ENCODE assay signal across 27 cellular contexts in the genomic region with DNA sequence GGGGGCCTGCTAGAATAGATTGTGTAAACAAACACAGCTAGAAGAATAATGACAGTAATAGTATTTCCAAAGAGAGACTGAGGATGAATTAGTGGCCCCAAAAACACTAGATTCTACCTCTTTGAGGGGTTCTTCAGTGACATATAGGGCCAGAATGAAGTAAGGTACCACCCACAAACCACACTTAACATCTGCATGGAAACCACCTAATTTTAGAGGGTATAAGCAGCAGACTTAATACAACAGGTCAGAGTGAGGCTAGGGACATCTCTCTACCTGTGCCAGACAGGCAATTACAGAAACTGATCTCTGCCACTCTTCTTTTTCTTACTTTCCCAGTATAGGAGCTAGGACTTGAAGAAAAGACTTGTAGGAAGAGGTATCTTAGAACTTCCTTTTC. TPM values are rescaled to one million over a fixed set of nuclear protein-coding genes. Genes with fewer than 3 reads are reported as not detected.
DNase-seq lines count a peak whose midpoint lies in the region; ATAC-seq and TF ChIP-seq lines count a peak whose summit lies in the region.
"Had no signal": no experiment of that assay in that cellular context is flagged by ENCODE, and none has a peak within 500 bp of the region (broad histone marks: within the 10 kb centered on the region; RNA-seq: fewer than 3 reads in every experiment).

No MANE protein-coding gene starts in this region.

- no peak overlapping the region for H3K4me3 Mint-ChIP-seq in stimulated activated naive CD8-positive, alpha-beta T cell treated with anti-CD3 and anti-CD28 coated beads, Interleukin-15, amount 100 ng/mL, for 72 hours
- H3K4me3 Mint-ChIP-seq in activated CD8-positive, alpha-beta T cell treated with anti-CD3 and anti-CD28 coated beads, Interleukin-2, amount 10 ng/mL, durations not matched to agents 7 days and 5 days = no peak overlapping the region
- H3K4me3 Mint-ChIP-seq in progenitor cell of endocrine pancreas (ENCODE audit: low read depth) = no peak overlapping the region
- H3K4me3 Mint-ChIP-seq: activated CD4-positive, alpha-beta T cell treated with anti-CD3 and anti-CD28 coated beads for 36 hours; activated T-cell treated with anti-CD3 and anti-CD28 coated beads, Interleukin-2, amount 50 U/mL, for 24 hours; CD4-positive, CD25-positive, alpha-beta regulatory T cell; neural crest cell had no signal

- TF ChIP-seq EP300 in upper lobe of left lung (IDR thresholded peaks at IDR 0.05) = no peak

- no peaks in the 10 kb centered on the region for H3K9me3 ChIP-seq in upper lobe of left lung
- H3K9me3 ChIP-seq: body of pancreas, right lobe of liver, SJSA1, stomach, tibial nerve had no signal

- no peaks in the 10 kb centered on the region for H3K4me1 Mint-ChIP-seq in stimulated activated naive CD8-positive, alpha-beta T cell treated with anti-CD3 and anti-CD28 coated beads, Interleukin-15, amount 100 ng/mL, for 72 hours
- H3K4me1 Mint-ChIP-seq in activated CD8-positive, alpha-beta T cell treated with anti-CD3 and anti-CD28 coated beads, Interleukin-2, amount 10 ng/mL, durations not matched to agents 7 days and 5 days (ENCODE audit: low read depth) = no peaks in the 10 kb centered on the region
- H3K4me1 Mint-ChIP-seq in progenitor cell of endocrine pancreas (ENCODE audit: low read depth) = peaks cover 14% of the 10 kb centered on the region
- H3K4me1 Mint-ChIP-seq: activated CD4-positive, alpha-beta T cell treated with anti-CD3 and anti-CD28 coated beads for 36 hours; neural crest cell had no signal

- TF ChIP-seq CTCF in upper lobe of left lung (IDR thresholded peaks at IDR 0.05) (no peak), progenitor cell of endocrine pancreas (IDR thresholded peaks at IDR 0.05; ENCODE audit: unreplicated experiment) (no peak)

- no peak overlapping the region for H3K4me3 ChIP-seq in upper lobe of left lung
- H3K4me3 ChIP-seq: body of pancreas, lung, right lobe of liver, SJSA1, stomach, tibial nerve had no signal

- no peak overlapping the region for H3K27ac ChIP-seq in upper lobe of left lung
- H3K27ac ChIP-seq: 22Rv1, body of pancreas, epithelial cell of prostate, right lobe of liver, SJSA1, stomach, tibial nerve had no signal

- CTCF ChIA-PET in activated CD8-positive, alpha-beta T cell treated with anti-CD3 and anti-CD28 coated beads, Interleukin-2, amount 10 ng/mL, durations not matched to agents 7 days and 5 days (lab: Charles Lee) = no interaction called here

- ATAC-seq in stimulated activated naive CD8-positive, alpha-beta T cell treated with anti-CD3 and anti-CD28 coated beads, Interleukin-15, amount 100 ng/mL, for 72 hours = peak; percentile 55
- no peak for ATAC-seq in stimulated activated naive CD8-positive, alpha-beta T cell treated with anti-CD3 and anti-CD28 coated beads, Interleukin-15, Interleukin-2, amounts not matched to agents 100 U/mL and 50 U/mL, for 24 hours
- peak; percentile 59 for ATAC-seq in HG02642 (IDR thresholded peaks at IDR 0.05; ENCODE audit: poor library complexity, unreplicated experiment)
- ATAC-seq in HG03432 (IDR thresholded peaks at IDR 0.05; ENCODE audit: unreplicated experiment) = peak; percentile 63
- no peak for ATAC-seq in activated CD8-positive, alpha-beta T cell treated with anti-CD3 and anti-CD28 coated beads, Interleukin-2, amount 10 ng/mL, durations not matched to agents 7 days and 5 days
- ATAC-seq in upper lobe of left lung (ENCODE audit: low FRiP score in 2 of 2) = no peak
- ATAC-seq: activated CD4-positive, alpha-beta T cell treated with anti-CD3 and anti-CD28 coated beads for 36 hours; body of pancreas; right lobe of liver had no signal

- TF ChIP-seq POLR2A in upper lobe of left lung (IDR thresholded peaks at IDR 0.05) = no peak

- no peaks in the 10 kb centered on the region for H3K27me3 ChIP-seq in upper lobe of left lung
- H3K27me3 ChIP-seq: body of pancreas, right lobe of liver, SJSA1, stomach, tibial nerve had no signal

- DNase-seq in stimulated activated naive CD8-positive, alpha-beta T cell treated with anti-CD3 and anti-CD28 coated beads, Interleukin-15, amount 100 ng/mL, for 72 hours = no peak
- DNase-seq in stimulated activated naive CD8-positive, alpha-beta T cell treated with anti-CD3 and anti-CD28 coated beads, Interleukin-15, Interleukin-2, amounts not matched to agents 100 U/mL and 50 U/mL, for 24 hours = no peak
- DNase-seq in activated CD8-positive, alpha-beta T cell treated with anti-CD3 and anti-CD28 coated beads, Interleukin-2, amount 10 ng/mL, durations not matched to agents 7 days and 5 days = no peak
- DNase-seq in upper lobe of left lung (no peak), NCI-H524 (lab: John Stamatoyannopoulos, UW) (no peak), progenitor cell of endocrine pancreas (ENCODE audit: low spot score, unreplicated experiment) (no peak)
- DNase-seq: activated CD4-positive, alpha-beta T cell treated with anti-CD3 and anti-CD28 coated beads for 36 hours; activated naive CD4-positive, alpha-beta T cell; activated T-cell treated with anti-CD3 and anti-CD28 coated beads, Interleukin-2, amount 50 U/mL, for 24 hours; body of pancreas; CD4-positive, CD25-positive, alpha-beta regulatory T cell; EL; kidney glomerular epithelial cell; NCI-H1694; NCI-H2171 treated with DMSO at 0.1 percent for 48 hours; NCI-H69; posterior cingulate gyrus; right lobe of liver; stomach had no signal

- no peaks in the 10 kb centered on the region for H3K9me3 Mint-ChIP-seq in stimulated activated naive CD8-positive, alpha-beta T cell treated with anti-CD3 and anti-CD28 coated beads, Interleukin-15, amount 100 ng/mL, for 72 hours
- H3K9me3 Mint-ChIP-seq in activated CD8-positive, alpha-beta T cell treated with anti-CD3 and anti-CD28 coated beads, Interleukin-2, amount 10 ng/mL, durations not matched to agents 7 days and 5 days (ENCODE audit: insufficient read depth) = no peaks in the 10 kb centered on the region
- H3K9me3 Mint-ChIP-seq in progenitor cell of endocrine pancreas (ENCODE audit: low read depth) = no peaks in the 10 kb centered on the region
- H3K9me3 Mint-ChIP-seq: activated T-cell treated with anti-CD3 and anti-CD28 coated beads, Interleukin-2, amount 50 U/mL, for 24 hours; CD4-positive, CD25-positive, alpha-beta regulatory T cell had no signal

- POLR2A ChIA-PET in activated CD8-positive, alpha-beta T cell treated with anti-CD3 and anti-CD28 coated beads, Interleukin-2, amount 10 ng/mL, durations not matched to agents 7 days and 5 days (lab: Charles Lee) = no interaction called here

- peaks cover 0 to 5% (median 0%) of the 10 kb centered on the region in 4 donors for H3K4me1 ChIP-seq in upper lobe of left lung
- H3K4me1 ChIP-seq: right lobe of liver, SJSA1, stomach, tibial nerve had no signal

- peaks cover 2% of the 10 kb centered on the region for H3K36me3 Mint-ChIP-seq in activated CD8-positive, alpha-beta T cell treated with anti-CD3 and anti-CD28 coated beads, Interleukin-2, amount 10 ng/mL, durations not matched to agents 7 days and 5 days (ENCODE audit: low read depth)
- peaks cover 8% of the 10 kb centered on the region for H3K36me3 Mint-ChIP-seq in progenitor cell of endocrine pancreas (ENCODE audit: insufficient read depth)

- no peak overlapping the region for H3K27ac Mint-ChIP-seq in stimulated activated naive CD8-positive, alpha-beta T cell treated with anti-CD3 and anti-CD28 coated beads, Interleukin-15, amount 100 ng/mL, for 72 hours
- H3K27ac Mint-ChIP-seq in activated CD8-positive, alpha-beta T cell treated with anti-CD3 and anti-CD28 coated beads, Interleukin-2, amount 10 ng/mL, durations not matched to agents 7 days and 5 days = no peak overlapping the region
- H3K27ac Mint-ChIP-seq in progenitor cell of endocrine pancreas = no peak overlapping the region
- H3K27ac Mint-ChIP-seq: activated CD4-positive, alpha-beta T cell treated with anti-CD3 and anti-CD28 coated beads for 36 hours; activated T-cell treated with anti-CD3 and anti-CD28 coated beads, Interleukin-2, amount 50 U/mL, for 24 hours; CD4-positive, CD25-positive, alpha-beta regulatory T cell had no signal

- H3K27me3 Mint-ChIP-seq in stimulated activated naive CD8-positive, alpha-beta T cell treated with anti-CD3 and anti-CD28 coated beads, Interleukin-15, amount 100 ng/mL, for 72 hours = no peaks in the 10 kb centered on the region
- no peaks in the 10 kb centered on the region for H3K27me3 Mint-ChIP-seq in activated CD8-positive, alpha-beta T cell treated with anti-CD3 and anti-CD28 coated beads, Interleukin-2, amount 10 ng/mL, durations not matched to agents 7 days and 5 days (ENCODE audit: low read depth)
- no peaks in the 10 kb centered on the region for H3K27me3 Mint-ChIP-seq in progenitor cell of endocrine pancreas
- H3K27me3 Mint-ChIP-seq: activated CD4-positive, alpha-beta T cell treated with anti-CD3 and anti-CD28 coated beads for 36 hours; activated T-cell treated with anti-CD3 and anti-CD28 coated beads, Interleukin-2, amount 50 U/mL, for 24 hours; CD4-positive, CD25-positive, alpha-beta regulatory T cell had no signal

- H3K36me3 ChIP-seq in upper lobe of left lung = no peaks in the 10 kb centered on the region
- H3K36me3 ChIP-seq: right lobe of liver, SJSA1 had no signal

RNA-seq across cellular contexts. Expression of a gene that starts 20.1 kb away (rescaled TPM):
- 10 to 100 TPM; 23.0 to 23.3 TPM for total RNA-seq in activated CD8-positive, alpha-beta T cell treated with anti-CD3 and anti-CD28 coated beads, Interleukin-2, amount 10 ng/mL, durations not matched to agents 7 days and 5 days
- 10 to 100 TPM in 5 of 6 donors, 1 to 10 TPM in 1; 6.3 to 34.7 (median 18.6) TPM for total RNA-seq in upper lobe of left lung
- total RNA-seq in progenitor cell of endocrine pancreas = 21.5 and 23.4 TPM in 2 replicates

RNA-seq across cellular contexts. Expression of a gene that starts 20.3 kb away (rescaled TPM):
- 10 to 100 TPM; 17.7 to 18.1 TPM for total RNA-seq in activated CD8-positive, alpha-beta T cell treated with anti-CD3 and anti-CD28 coated beads, Interleukin-2, amount 10 ng/mL, durations not matched to agents 7 days and 5 days
- total RNA-seq in upper lobe of left lung = 10 to 100 TPM in 4 of 6 donors, 1 to 10 TPM in 2; 2.9 to 38.2 (median 14.2) TPM
- total RNA-seq in progenitor cell of endocrine pancreas = 48.5 and 56.7 TPM in 2 replicates

Comparison
In these comparisons a context has a peak if more than half of its experiments do, and no peak if none do; other contexts are left out.
1. ATAC-seq: peak in stimulated activated naive CD8-positive, alpha-beta T cell treated with anti-CD3 and anti-CD28 coated beads, Interleukin-15, amount 100 ng/mL, for 72 hours (single experiment), HG02642 (single experiment) and HG03432 (single experiment); none in stimulated activated naive CD8-positive, alpha-beta T cell treated with anti-CD3 and anti-CD28 coated beads, Interleukin-15, Interleukin-2, amounts not matched to agents 100 U/mL and 50 U/mL, for 24 hours (single experiment), activated CD8-positive, alpha-beta T cell treated with anti-CD3 and anti-CD28 coated beads, Interleukin-2, amount 10 ng/mL, durations not matched to agents 7 days and 5 days (single experiment) and upper lobe of left lung (0 of 2).